Comparison of ENCODE assay signal across 10 cellular contexts in genomic region chr17:73341350-73342056, GRCh38. TPM values are rescaled to one million over a fixed set of nuclear protein-coding genes. Genes with fewer than 3 reads are reported as not detected.
DNase-seq lines count a peak whose midpoint lies in the region; ATAC-seq and TF ChIP-seq lines count a peak whose summit lies in the region.
"Had no signal": no experiment of that assay in that cellular context is flagged by ENCODE, and none has a peak within 500 bp of the region (broad histone marks: within the 10 kb centered on the region; RNA-seq: fewer than 3 reads in every experiment).

No MANE protein-coding gene starts in this region.

- peak; percentile 37 for DNase-seq in NCI-H1436 (lab: John Stamatoyannopoulos, UW)
- DNase-seq in NCI-H1436 treated with DMSO at 0.1 percent for 48 hours (lab: John Stamatoyannopoulos, UW): no peak
- no peak for DNase-seq in coronary artery (ENCODE audit: low spot score)
- no peak for DNase-seq in transverse colon
- DNase-seq in stimulated activated CD4-positive, alpha-beta T cell treated with anti-CD3 and anti-CD28 coated beads, Interleukin-1b, Interleukin-23, amount 100 ng/mL, for 48 hours: no peak
- no peak for DNase-seq in HCEC 1CT
- DNase-seq: 8988T; stimulated activated CD4-positive, alpha-beta T cell treated with anti-CD3 and anti-CD28 coated beads, Interleukin-12 subunit alpha, Interleukin-12 subunit beta, amount 100 ng/mL, for 4 hours had no signal

- H3K36me3 ChIP-seq in muscle layer of colon (ENCODE audit: insufficient read depth, low read length): no peaks in the 10 kb centered on the region
- H3K36me3 ChIP-seq in transverse colon: no peaks in the 10 kb centered on the region

- in situ Hi-C loops in transverse colon (cut with MboI; ENCODE audit: low pct_ligation_motif_present in 1 of 4, low pct_unique_long_range_greater_than_20kb in 1 of 4, low sequenced_read_pairs in 3 of 4): no loop called here

- H3K4me3 ChIP-seq in coronary artery (peak overlapping the region; percentile 21), muscle layer of colon (ENCODE audit: low read depth in 1 of 2, low read length in 2 of 2) (no peak overlapping the region), transverse colon (no peak overlapping the region)

- intact Hi-C loops in transverse colon (cut with DNase I; ENCODE audit: low total_unique reads): no loop called here

- 49 to 62% methylated on average over 9 to 15 of the region's 15 CpGs for WGBS in transverse colon (ENCODE audit: low coverage in 1 of 2), 2 donors

- H3K9me3 ChIP-seq in muscle layer of colon (ENCODE audit: low read length) (no peaks in the 10 kb centered on the region), transverse colon (no peaks in the 10 kb centered on the region)

- peak overlapping the region; percentile 11 to 81 for H3K27ac ChIP-seq in coronary artery
- H3K27ac ChIP-seq in muscle layer of colon (ENCODE audit: low read depth, low read length): peak overlapping the region; percentile 62
- peak overlapping the region; percentile 68 to 88 (median 82) for H3K27ac ChIP-seq in transverse colon

- no peak for TF ChIP-seq EP300 in transverse colon (IDR thresholded peaks at IDR 0.05; ENCODE audit: low read depth)

- TF ChIP-seq POLR2A in transverse colon (IDR thresholded peaks at IDR 0.05): no peak

- no peak for ATAC-seq in GM21526 (IDR thresholded peaks at IDR 0.05; ENCODE audit: low FRiP score, unreplicated experiment)

- H3K27me3 ChIP-seq in muscle layer of colon (ENCODE audit: control insufficient read depth in 1 of 2, insufficient read depth in 2 of 2, low read length in 2 of 2): no peaks in the 10 kb centered on the region
- H3K27me3 ChIP-seq in transverse colon: no peaks in the 10 kb centered on the region

- H3K4me1 ChIP-seq in muscle layer of colon (ENCODE audit: insufficient read depth, low read length) (peaks cover 42% of the 10 kb centered on the region), transverse colon (peaks cover 14 to 36% (median 22%) of the 10 kb centered on the region in 4 donors)

- TF ChIP-seq CTCF in coronary artery (IDR thresholded peaks at IDR 0.05): no peak
- no peak for TF ChIP-seq CTCF in transverse colon (IDR thresholded peaks at IDR 0.05)

- H3K9ac ChIP-seq in muscle layer of colon (ENCODE audit: low read length): peak overlapping the region; percentile 30

RNA-seq across cellular contexts. Expression of gene CDC42EP4, which starts 29.7 kb away (rescaled TPM):
- 10 to 100 TPM; 54.9 to 75.6 (median 69.6) TPM for total RNA-seq in transverse colon
